ENCODE assay signal across 27 cellular contexts in the genomic region with DNA sequence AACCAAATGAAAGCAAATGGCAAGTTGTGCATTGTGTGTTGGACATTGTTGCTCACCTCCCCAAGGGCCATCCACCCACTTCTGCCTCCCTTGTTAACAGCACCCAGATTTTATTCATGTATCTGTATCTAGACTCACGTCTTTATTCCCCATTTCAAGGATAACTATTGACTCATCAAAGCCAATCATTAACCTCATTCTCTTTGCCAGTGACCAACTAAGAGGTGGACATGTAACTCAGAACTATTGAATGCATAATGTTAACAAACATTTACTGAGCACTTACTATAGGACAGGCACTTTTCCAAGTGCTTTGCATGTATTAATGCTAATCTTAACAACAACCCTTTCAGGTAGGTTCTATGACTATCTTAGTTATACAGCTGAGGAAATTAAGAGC.
"Had no signal": no experiment of that assay in that cellular context is flagged by ENCODE, and none has a peak within 500 bp of the region (broad histone marks: within the 10 kb centered on the region; RNA-seq: fewer than 3 reads in every experiment).

No MANE protein-coding gene starts in this region.

- H3K9me3 ChIP-seq: suprapubic skin, testis, thoracic aorta, thyroid gland, tibial artery, tibial nerve, transverse colon, upper lobe of left lung, upper lobe of right lung, uterus, vagina had no signal

- H3K36me3 ChIP-seq: stomach, suprapubic skin, thoracic aorta, thyroid gland, tibial artery, tibial nerve, transverse colon, upper lobe of left lung, upper lobe of right lung, uterus, vagina had no signal

- H3K27ac ChIP-seq: stomach, suprapubic skin, testis, thoracic aorta, thyroid gland, tibial artery, tibial nerve, transverse colon, upper lobe of left lung, upper lobe of right lung, uterus, vagina had no signal

- H3K27me3 ChIP-seq: stomach, suprapubic skin, testis, thyroid gland, tibial artery, tibial nerve, transverse colon, upper lobe of left lung, upper lobe of right lung, uterus, vagina had no signal

- DNase-seq: stimulated activated CD4-positive, alpha-beta T cell treated with anti-CD3 and anti-CD28 coated beads, Interleukin-2, amount 100 ng/mL, for 48 hours; stimulated activated CD4-positive, alpha-beta T cell treated with anti-CD3 and anti-CD28 coated beads, Interleukin-4, amount 100 ng/mL, for 1 hour; stimulated activated CD4-positive, alpha-beta T cell treated with anti-CD3 and anti-CD28 coated beads, Interleukin-4, amount 100 ng/mL, for 24 hours; stimulated activated CD4-positive, alpha-beta T cell treated with anti-CD3 and anti-CD28 coated beads, Interleukin-4, amount 100 ng/mL, for 4 hours; stimulated activated CD8-positive, alpha-beta memory T cell treated with anti-CD3 and anti-CD28 coated beads, Interleukin-4, amount 100 ng/mL, for 48 hours; stimulated activated naive B cell treated with anti-CD40 and anti-IgM and Interleukin-4, amounts not matched to agents 10 μg/mL and 1 μg/mL and 100 μg/mL, for 72 hours; stimulated activated naive CD4-positive, alpha-beta T cell; stimulated activated naive CD4-positive, alpha-beta T cell treated with Interleukin-2 at 50 U/mL for 16 hours; stimulated activated naive CD8-positive, alpha-beta T cell treated with anti-CD3 and anti-CD28 coated beads, Interleukin-15, amount 100 ng/mL, for 72 hours; stimulated activated naive CD8-positive, alpha-beta T cell treated with anti-CD3 and anti-CD28 coated beads, Interleukin-15, Interleukin-2, amounts not matched to agents 100 U/mL and 50 U/mL, for 24 hours; stomach; substantia nigra; testis; thyroid gland; tibial artery; transverse colon; trophoblast cell; upper lobe of left lung; upper lobe of right lung; uterus had no signal

- H3K4me1 ChIP-seq: stomach, suprapubic skin, testis, thyroid gland, tibial artery, tibial nerve, transverse colon, upper lobe of left lung, upper lobe of right lung, uterus, vagina had no signal

- FAIRE-seq: urothelium cell line had no signal

- H3K4me3 ChIP-seq: stomach, suprapubic skin, testis, thoracic aorta, thyroid gland, tibial artery, tibial nerve, transverse colon, upper lobe of left lung, upper lobe of right lung, uterus, vagina had no signal

- ATAC-seq: stimulated activated effector memory CD8-positive, alpha-beta T cell treated with anti-CD3 and anti-CD28 coated beads, Interleukin-12 subunit alpha, Interleukin-12 subunit beta, amount 100 ng/mL, for 72 hours; stimulated activated memory B cell treated with anti-CD40 and anti-IgM and Interleukin-4, amounts not matched to agents 10 μg/mL and 1 μg/mL and 100 μg/mL, for 72 hours; stimulated activated naive B cell treated with anti-CD40 and anti-IgM and Interleukin-4, amounts not matched to agents 10 μg/mL and 1 μg/mL and 100 μg/mL, for 72 hours; stimulated activated naive CD8-positive, alpha-beta T cell treated with anti-CD3 and anti-CD28 coated beads, Interleukin-15, amount 100 ng/mL, for 72 hours; stimulated activated naive CD8-positive, alpha-beta T cell treated with anti-CD3 and anti-CD28 coated beads, Interleukin-15, Interleukin-2, amounts not matched to agents 100 U/mL and 50 U/mL, for 24 hours; upper lobe of right lung had no signal
